Comparison of ENCODE assay signal across 8 cellular contexts in the genomic region with DNA sequence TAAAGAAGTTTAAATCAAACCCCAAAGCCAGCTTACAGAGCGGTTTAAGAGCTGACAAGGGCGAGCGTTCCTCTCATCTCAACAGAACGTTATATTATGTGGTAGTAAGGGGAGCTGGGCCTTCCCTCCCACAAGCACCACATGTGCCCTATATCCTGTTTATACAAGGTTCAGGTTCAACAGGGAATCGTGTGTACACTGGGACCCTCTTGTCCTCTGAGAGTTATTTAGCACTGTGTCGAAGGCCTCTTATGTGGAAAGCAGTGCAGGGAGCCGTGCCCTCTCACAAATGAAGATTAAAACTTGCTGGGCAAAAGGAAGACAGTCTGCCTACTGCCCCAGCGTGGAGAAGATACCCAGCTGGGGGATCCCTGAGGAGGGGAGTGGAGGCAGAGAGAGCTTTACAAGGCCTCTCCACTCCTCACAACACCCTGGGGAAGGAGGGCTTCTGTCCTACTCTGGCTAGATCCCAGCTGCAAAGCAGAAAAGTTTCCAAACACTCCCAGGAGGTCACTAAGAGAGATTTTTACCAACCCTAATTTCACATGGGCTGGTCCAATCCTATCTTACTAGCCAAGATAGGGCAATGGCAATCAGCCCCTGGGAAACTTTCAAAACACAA. TPM values are rescaled to one million over a fixed set of nuclear protein-coding genes. Genes with fewer than 3 reads are reported as not detected.
A peak's percentile ranks its signal among the peaks of the same experiment; 100 is the strongest.
DNase-seq lines count a peak whose midpoint lies in the region; ATAC-seq and TF ChIP-seq lines count a peak whose summit lies in the region.

No MANE protein-coding gene starts in this region.

- ATAC-seq in GM21737 (IDR thresholded peaks at IDR 0.05; ENCODE audit: unreplicated experiment) (no peak), GM18511 (IDR thresholded peaks at IDR 0.05; ENCODE audit: unreplicated experiment) (no peak)

- intact Hi-C loops in lower leg skin (cut with DNase I; ENCODE audit: low total_unique reads) = no loop called here

- 0 out of 2 replicates have a peak, but pooled peaks cover 5% of the 10 kb centered on the region for H3F3A ChIP-seq in OCI-LY1 (ENCODE audit: insufficient read depth, low read length)

- TF ChIP-seq POLR2A in GM19193 (IDR thresholded peaks at IDR 0.05; ENCODE audit: extremely low read depth, insufficient read depth, insufficient read length) = peak; percentile 11
- TF ChIP-seq POLR2A in lower leg skin (IDR thresholded peaks at IDR 0.05) = no peak

- TF ChIP-seq CTCF in OCI-LY1 (IDR thresholded peaks at IDR 0.05; ENCODE audit: low read length) (no peak), lower leg skin (IDR thresholded peaks at IDR 0.05) (no peak)

- H2AFZ ChIP-seq in OCI-LY1 (ENCODE audit: low read length) = no peak overlapping the region
- H2AFZ ChIP-seq in neuron (ENCODE audit: low read depth, low read length) = no peak overlapping the region

- H3K27ac ChIP-seq in OCI-LY1 (ENCODE audit: low read depth, low read length, poor library complexity, severe bottlenecking) (peak overlapping the region; percentile 53), ectodermal cell (ENCODE audit: insufficient read depth, low read depth, low read length, poor library complexity, severe bottlenecking) (no peak overlapping the region)

- H3K4me3 ChIP-seq in OCI-LY1 (ENCODE audit: low read depth, low read length, poor library complexity, severe bottlenecking) (peak overlapping the region; percentile 87), ectodermal cell (ENCODE audit: insufficient read depth, low read depth, low read length) (peak overlapping the region; percentile 90), neuron (ENCODE audit: low read length) (peak overlapping the region; percentile 86), lower leg skin (ENCODE audit: low read depth, poor library complexity, severe bottlenecking) (no peak overlapping the region)

- H3K4me1 ChIP-seq in OCI-LY1 (ENCODE audit: insufficient read depth, low read length, severe bottlenecking) = peaks cover 66% of the 10 kb centered on the region
- H3K4me1 ChIP-seq in ectodermal cell (ENCODE audit: control insufficient read depth, insufficient read depth, low read length) = peaks cover 51% of the 10 kb centered on the region
- H3K4me1 ChIP-seq in neuron (ENCODE audit: insufficient read depth, low read length) = peaks cover 64% of the 10 kb centered on the region

- H3K9ac ChIP-seq in OCI-LY1 (ENCODE audit: low read length) = peak overlapping the region; percentile 94

- WGBS in ectodermal cell, 2 experiments = 22 to 41% methylated on average over 4 to 8 of the region's 8 CpGs
- 48 to 55% methylated on average over 8 of the region's 8 CpGs for WGBS in lower leg skin, 2 donors

- no peaks in the 10 kb centered on the region for H3K9me3 ChIP-seq in OCI-LY1 (ENCODE audit: low read length)
- H3K9me3 ChIP-seq in ectodermal cell (ENCODE audit: control insufficient read depth, low read length) = no peaks in the 10 kb centered on the region
- no peaks in the 10 kb centered on the region for H3K9me3 ChIP-seq in neuron (ENCODE audit: low read length)

- peaks cover 68% of the 10 kb centered on the region for H3K36me3 ChIP-seq in OCI-LY1 (ENCODE audit: insufficient read depth, low read length)
- H3K36me3 ChIP-seq in ectodermal cell (ENCODE audit: control insufficient read depth, insufficient read depth, low read length) = peaks cover 17% of the 10 kb centered on the region
- H3K36me3 ChIP-seq in neuron (ENCODE audit: insufficient read depth, low read length) = peaks cover 14% of the 10 kb centered on the region

- peak overlapping the region; percentile 77 for H3K4me2 ChIP-seq in OCI-LY1 (ENCODE audit: low read length)

- H4K20me1 ChIP-seq in OCI-LY1 (ENCODE audit: insufficient read depth, low read length) = no peaks in the 10 kb centered on the region

- no peaks in the 10 kb centered on the region for H3K27me3 ChIP-seq in OCI-LY1 (ENCODE audit: insufficient read depth, low read length)
- H3K27me3 ChIP-seq in ectodermal cell (ENCODE audit: control insufficient read depth, insufficient read depth, low read length, poor library complexity, severe bottlenecking) = no peaks in the 10 kb centered on the region
- no peaks in the 10 kb centered on the region for H3K27me3 ChIP-seq in neuron (ENCODE audit: insufficient read depth, low read length)

- no peak for DNase-seq in GDM1 (lab: John Stamatoyannopoulos, UW)
- DNase-seq in lower leg skin (ENCODE audit: low spot score in 2 of 2) = no peak

- peaks cover 69% of the 10 kb centered on the region for H3K79me2 ChIP-seq in OCI-LY1 (ENCODE audit: insufficient read depth, low read length)

- H3K9me2 ChIP-seq in OCI-LY1 (ENCODE audit: low read depth, low read length) = no peaks in the 10 kb centered on the region

RNA-seq across cellular contexts. Expression of a gene that starts 2.9 kb away (rescaled TPM):
- 100.0 TPM for polyA plus RNA-seq in ectodermal cell (2013, experiment 1 of 4)
- 112 TPM for polyA plus RNA-seq in ectodermal cell (2013, experiment 2 of 4)
- 80.2 TPM for polyA plus RNA-seq in ectodermal cell (2013, experiment 3 of 4)
- polyA plus RNA-seq in ectodermal cell (2013, experiment 4 of 4) = 77.9 TPM
- 100 to 1,000 TPM in 3 of 4 donors, 10 to 100 TPM in 1; 95.7 to 136 (median 124) TPM for total RNA-seq in lower leg skin
